In the genomic region with DNA sequence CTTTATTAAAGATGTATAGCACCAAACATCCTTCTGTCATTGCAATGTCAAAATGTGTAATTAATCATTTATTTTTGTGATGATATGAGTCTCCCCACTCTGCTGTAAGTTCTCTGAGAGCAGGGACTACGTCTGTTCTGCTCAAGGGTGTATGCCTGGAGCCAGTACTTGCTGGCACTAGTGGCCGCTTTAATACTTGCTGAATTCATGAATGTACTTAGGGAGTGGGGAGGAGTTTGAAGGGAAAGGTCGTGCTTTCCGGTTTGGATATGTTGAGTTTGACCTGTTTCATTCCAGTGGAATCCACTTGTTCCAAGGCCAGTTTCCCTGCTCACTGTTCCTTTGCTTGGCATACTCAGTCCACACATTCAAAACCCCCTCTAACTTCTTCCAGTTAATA, we compare ENCODE assay signal across 1 cellular context.
TF ChIP-seq lines count a peak whose summit lies in the region.

No MANE protein-coding gene starts in this region.

TF ChIP-seq in SK-N-SH, 30 proteins besides CTCF, POLR2A, EP300 and RAD21:
- no peak for TF ChIP-seq YY1 (IDR thresholded peaks at IDR 0.05; ENCODE audit: low read depth)
- TF ChIP-seq RCOR1 (IDR thresholded peaks at IDR 0.05; ENCODE audit: low read length) = no peak
- no peak for TF ChIP-seq POLR2AphosphoS5 (IDR thresholded peaks at IDR 0.05; ENCODE audit: low read depth, low read length)
